In genomic region chr19:17419491-17420266, GRCh38 we compare ENCODE assay signal across 8 cellular contexts. TPM values are rescaled to one million over a fixed set of nuclear protein-coding genes. Genes with fewer than 3 reads are reported as not detected.
A peak's percentile ranks its signal among the peaks of the same experiment; 100 is the strongest.
DNase-seq lines count a peak whose midpoint lies in the region; ATAC-seq and TF ChIP-seq lines count a peak whose summit lies in the region.

Gene MVB12A, plus strand, starts transcription at chr19:17420047. Its CDS starts 89 bp downstream, at chr19:17420136.

- H3K27me3 ChIP-seq in BJ (ENCODE audit: control insufficient read depth, insufficient read depth, low read length) = no peaks in the 10 kb centered on the region

- H3K4me1 Mint-ChIP-seq in dendritic cell treated with granulocyte-macrophage colony-stimulating factor and Interleukin-4, amounts not matched to agents 40 ng/mL and 50 ng/mL, for 4 days (ENCODE audit: low read depth) = peaks cover 38% of the 10 kb centered on the region

- CTCF ChIA-PET in BJ (lab: Yijun Ruan, JAX) = interaction anchor here (0.8 to 1.4 kb wide), 6 partner anchors 8 to 134 kb away, joined by 3 to 6 read pairs (median 3); no protein-coding TSS in a partner anchor

- H3K4me3 Mint-ChIP-seq in dendritic cell treated with granulocyte-macrophage colony-stimulating factor and Interleukin-4, amounts not matched to agents 40 ng/mL and 50 ng/mL, for 4 days = peak within 1 kb of the TSS; percentile 87

- peaks cover 68% of the 10 kb centered on the region for H3K36me3 Mint-ChIP-seq in dendritic cell treated with granulocyte-macrophage colony-stimulating factor and Interleukin-4, amounts not matched to agents 40 ng/mL and 50 ng/mL, for 4 days (ENCODE audit: low read depth)

- H3K36me3 ChIP-seq in BJ (ENCODE audit: control insufficient read depth, insufficient read depth, low read length) = peaks cover 5% of the 10 kb centered on the region

- no peak for TF ChIP-seq CTCF in BJ (IDR thresholded peaks at IDR 0.05; ENCODE audit: insufficient read depth, low read depth, low read length)

- H3K27me3 Mint-ChIP-seq in dendritic cell treated with granulocyte-macrophage colony-stimulating factor and Interleukin-4, amounts not matched to agents 40 ng/mL and 50 ng/mL, for 4 days = no peaks in the 10 kb centered on the region

- H3K27ac Mint-ChIP-seq in dendritic cell treated with granulocyte-macrophage colony-stimulating factor and Interleukin-4, amounts not matched to agents 40 ng/mL and 50 ng/mL, for 4 days = peak within 1 kb of the TSS; percentile 89

- POLR2A ChIA-PET in BJ (lab: Charles Lee) = interaction anchor here (0.5 kb wide), 1 partner anchor 51 kb away, joined by 3 read pairs; the partner anchor contains the start of gene SLC27A1

- intact Hi-C loops in dendritic cell treated with granulocyte-macrophage colony-stimulating factor and Interleukin-4, amounts not matched to agents 40 ng/mL and 50 ng/mL, for 4 days (cut with micrococcal nuclease) = loop anchor here (1.0 kb wide), 1 partner anchor 14 kb away; the partner anchor contains the start of gene BST2

- ATAC-seq in GM19372 (IDR thresholded peaks at IDR 0.05; ENCODE audit: low read depth, unreplicated experiment) (peak; percentile 87), HG03558 (IDR thresholded peaks at IDR 0.05; ENCODE audit: extremely low read depth, unreplicated experiment) (peak; percentile 46), left lobe of liver (peak; percentile 97)

- no peaks in the 10 kb centered on the region for H3K9me3 Mint-ChIP-seq in dendritic cell treated with granulocyte-macrophage colony-stimulating factor and Interleukin-4, amounts not matched to agents 40 ng/mL and 50 ng/mL, for 4 days

- DNase-seq in BJ (ENCODE audit: low read depth) = peak; percentile 98
- peak; percentile 98 for DNase-seq in NCI-H774 (lab: John Stamatoyannopoulos, UW)
- peak; percentile 91 to 93 for DNase-seq in activated CD4-positive, alpha-beta T cell treated with anti-CD3 and anti-CD28 coated beads, Interleukin-2, amount 50 U/mL, for 4 hours
- peak; percentile 98 for DNase-seq in left lobe of liver (ENCODE audit: low spot score)
- DNase-seq in stimulated activated CD4-positive, alpha-beta T cell treated with anti-CD3 and anti-CD28 coated beads, Interleukin-2, amount 100 ng/mL, for 4 hours (ENCODE audit: low read depth) = peak; percentile 94

- peak within 1 kb of the TSS; percentile 91 for H3K4me3 ChIP-seq in BJ (ENCODE audit: low read depth, low read length)

RNA-seq across cellular contexts. Expression of gene MVB12A, which starts in this region (rescaled TPM):
- 29.4 and 47.3 TPM in 2 replicates for polyA plus RNA-seq in BJ (2011; rRNA removed)
- 17.9 and 25.2 TPM in 2 replicates for polyA minus RNA-seq in BJ (2011; rRNA and poly(A)+ RNA removed)
- total RNA-seq in left lobe of liver = 22.6 TPM

Comparison
In these comparisons a context has a peak if more than half of its experiments do, and no peak if none do; other contexts are left out.
1. Peak in every context shown above with its lines: DNase-seq, ATAC-seq and H3K4me3 ChIP-seq.
2. ATAC-seq: peak in every context shown above with its lines; median percentile 97 in left lobe of liver; 87 in GM19372; 46 in HG03558.